ENCODE assay signal across 17 cellular contexts in the genomic region with DNA sequence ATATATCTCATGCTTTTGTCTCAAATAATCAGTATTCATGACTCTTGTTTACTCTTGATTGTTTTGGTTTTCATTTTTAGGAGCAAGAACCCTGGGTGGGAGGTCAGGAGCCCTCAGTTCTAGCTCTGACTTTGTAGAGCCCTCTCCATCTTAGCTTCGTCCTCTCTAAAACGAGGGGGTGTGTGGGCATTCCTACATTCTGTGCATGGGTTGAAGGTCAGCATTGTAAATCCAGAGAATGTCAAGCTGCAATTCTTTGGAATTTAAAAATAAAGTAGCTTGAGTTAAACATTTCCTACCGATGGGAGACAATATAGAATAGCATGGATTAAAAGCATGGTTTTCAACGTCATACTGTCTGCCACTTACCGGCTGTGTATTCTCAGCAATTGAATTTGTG.
"Had no signal": no experiment of that assay in that cellular context is flagged by ENCODE, and none has a peak within 500 bp of the region (broad histone marks: within the 10 kb centered on the region; RNA-seq: fewer than 3 reads in every experiment).

No MANE protein-coding gene starts in this region.

- H3K27ac Mint-ChIP-seq: activated CD4-positive, alpha-beta memory T cell treated with anti-CD3 and anti-CD28 coated beads for 36 hours; activated CD8-positive, alpha-beta memory T cell treated with anti-CD3 and anti-CD28 coated beads, Interleukin-2, amount 10 ng/mL, durations not matched to agents 7 days and 5 days; activated naive CD4-positive, alpha-beta T cell treated with anti-CD3 and anti-CD28 coated beads for 36 hours; activated T-helper 2 cell treated with anti-CD3 and anti-CD28 coated beads, Interferon-gamma antibody, Interleukin-2, Interleukin-4, amounts not matched to agents 10 μg/mL and 5 μg/mL and 100 μg/mL, durations not matched to agents 14 hours and 24 hours and 36 hours; immature natural killer cell; stimulated activated naive CD8-positive, alpha-beta T cell treated with anti-CD3 and anti-CD28 coated beads, Interleukin-15, Interleukin-2, amounts not matched to agents 100 ng/mL and 50 ng/mL, for 24 hours; T-helper 17 cell had no signal

- H3K27ac ChIP-seq: lower lobe of right lung, neutrophil, suprapubic skin, WERI-Rb-1 had no signal

- H3K36me3 ChIP-seq: heart left ventricle, lower lobe of right lung, neutrophil, suprapubic skin, WERI-Rb-1 had no signal

- H3K4me3 ChIP-seq: heart left ventricle, lower lobe of right lung, suprapubic skin had no signal

- H3K36me3 Mint-ChIP-seq: activated CD4-positive, alpha-beta memory T cell treated with anti-CD3 and anti-CD28 coated beads for 36 hours; activated CD8-positive, alpha-beta memory T cell treated with anti-CD3 and anti-CD28 coated beads, Interleukin-2, amount 10 ng/mL, durations not matched to agents 7 days and 5 days; immature natural killer cell had no signal

- H3K27me3 Mint-ChIP-seq: activated CD4-positive, alpha-beta memory T cell treated with anti-CD3 and anti-CD28 coated beads for 36 hours had no signal

- DNase-seq: activated CD4-positive, alpha-beta memory T cell treated with anti-CD3 and anti-CD28 coated beads for 36 hours; activated CD8-positive, alpha-beta memory T cell treated with anti-CD3 and anti-CD28 coated beads, Interleukin-2, amount 10 ng/mL, durations not matched to agents 7 days and 5 days; activated naive CD4-positive, alpha-beta T cell treated with anti-CD3 and anti-CD28 coated beads for 36 hours; activated T-cell treated with anti-CD3 and anti-CD28 coated beads, Interleukin-2, amount 50 U/mL, for 1 hour; effector CD8-positive, alpha-beta T cell; heart left ventricle; immature natural killer cell; lower lobe of right lung; midbrain; right cardiac atrium; T-helper 17 cell; WERI-Rb-1 had no signal

- H3K9me3 Mint-ChIP-seq: activated CD4-positive, alpha-beta memory T cell treated with anti-CD3 and anti-CD28 coated beads for 36 hours; activated naive CD4-positive, alpha-beta T cell treated with anti-CD3 and anti-CD28 coated beads for 36 hours; activated T-helper 2 cell treated with anti-CD3 and anti-CD28 coated beads, Interferon-gamma antibody, Interleukin-2, Interleukin-4, amounts not matched to agents 10 μg/mL and 5 μg/mL and 100 μg/mL, durations not matched to agents 14 hours and 24 hours and 36 hours; central memory CD8-positive, alpha-beta T cell; immature natural killer cell; stimulated activated naive CD8-positive, alpha-beta T cell treated with anti-CD3 and anti-CD28 coated beads, Interleukin-15, Interleukin-2, amounts not matched to agents 100 ng/mL and 50 ng/mL, for 24 hours had no signal

- H3K9me3 ChIP-seq: heart left ventricle, lower lobe of right lung, neutrophil, suprapubic skin had no signal

- H3K27me3 ChIP-seq: heart left ventricle, suprapubic skin had no signal

- H3K4me1 Mint-ChIP-seq: central memory CD8-positive, alpha-beta T cell had no signal

- H3K4me3 Mint-ChIP-seq: activated CD4-positive, alpha-beta memory T cell treated with anti-CD3 and anti-CD28 coated beads for 36 hours; activated CD8-positive, alpha-beta memory T cell treated with anti-CD3 and anti-CD28 coated beads, Interleukin-2, amount 10 ng/mL, durations not matched to agents 7 days and 5 days; activated naive CD4-positive, alpha-beta T cell treated with anti-CD3 and anti-CD28 coated beads for 36 hours; central memory CD8-positive, alpha-beta T cell; immature natural killer cell; stimulated activated naive CD8-positive, alpha-beta T cell treated with anti-CD3 and anti-CD28 coated beads, Interleukin-15, Interleukin-2, amounts not matched to agents 100 ng/mL and 50 ng/mL, for 24 hours; T-helper 17 cell had no signal
